Comparison of ENCODE assay signal across 1 cellular context in genomic region chr19:6752257-6753177, GRCh38.
TF ChIP-seq lines count a peak whose summit lies in the region.

No MANE protein-coding gene starts in this region.

TF ChIP-seq in HepG2, 621 proteins besides CTCF, POLR2A, EP300 and RAD21 (continued from another document and continues in another):
- TF ChIP-seq ZXDC (CRISPR knock-in tag; IDR thresholded peaks at IDR 0.05) (no peak), ZFP36L2 (CRISPR knock-in tag; IDR thresholded peaks at IDR 0.05) (peak; percentile 64; the same call in 1 of the 2 replicates), RFX1 (IDR thresholded peaks at IDR 0.05) (no peak), ZNF619 (CRISPR knock-in tag; IDR thresholded peaks at IDR 0.05) (peak; percentile 41; the same call in 1 of the 2 replicates), JUNB (CRISPR knock-in tag; IDR thresholded peaks at IDR 0.05; ENCODE audit: borderline replicate concordance) (no peak), ZNF296 (CRISPR knock-in tag; conservative IDR thresholded peaks at IDR 0.05) (no peak), TRAFD1 (CRISPR knock-in tag; IDR thresholded peaks at IDR 0.05; ENCODE audit: borderline replicate concordance) (no peak), MEIS1 (CRISPR knock-in tag; IDR thresholded peaks at IDR 0.05; ENCODE audit: borderline replicate concordance) (no peak; the same call in 1 of the 2 replicates), ZNF629 (CRISPR knock-in tag; conservative IDR thresholded peaks at IDR 0.05) (no peak), REXO4 (CRISPR knock-in tag; IDR thresholded peaks at IDR 0.05; ENCODE audit: borderline replicate concordance) (no peak), HDAC1 (CRISPR knock-in tag; IDR thresholded peaks at IDR 0.05) (peak; percentile 71), ZBTB42 (CRISPR knock-in tag; IDR thresholded peaks at IDR 0.05) (0 out of 2 replicates have a peak, but pooled peaks have one; percentile 44), SYNCRIP (IDR thresholded peaks at IDR 0.05; ENCODE audit: insufficient read depth, low read depth, low read length) (no peak), ZFY (CRISPR knock-in tag; IDR thresholded peaks at IDR 0.05) (peak; percentile 83), ZNF225 (CRISPR knock-in tag; IDR thresholded peaks at IDR 0.05) (peak; percentile 79; the same call in 1 of the 2 replicates), RFX3 (CRISPR knock-in tag; IDR thresholded peaks at IDR 0.05) (no peak), MAFF (IDR thresholded peaks at IDR 0.05; ENCODE audit: low read depth, low read length) (no peak), TFDP1 (CRISPR knock-in tag; IDR thresholded peaks at IDR 0.05; ENCODE audit: borderline replicate concordance) (peak; percentile 76; the same call in 1 of the 2 replicates), THAP7 (CRISPR knock-in tag; IDR thresholded peaks at IDR 0.05) (no peak; the same call in 1 of the 2 replicates), CENPT (CRISPR knock-in tag; IDR thresholded peaks at IDR 0.05; ENCODE audit: low read depth) (no peak), ZFP62 (CRISPR knock-in tag; IDR thresholded peaks at IDR 0.05) (no peak), ISL2 (CRISPR knock-in tag; IDR thresholded peaks at IDR 0.05) (no peak), ZNF790 (CRISPR knock-in tag; IDR thresholded peaks at IDR 0.05; ENCODE audit: borderline replicate concordance) (peak; percentile 35; the same call in 1 of the 2 replicates), ELF3 (CRISPR knock-in tag; IDR thresholded peaks at IDR 0.05) (no peak), ZHX1 (CRISPR knock-in tag; IDR thresholded peaks at IDR 0.05; ENCODE audit: low read depth) (peak; percentile 61; the same call in 1 of the 2 replicates), ZNF275 (CRISPR knock-in tag; IDR thresholded peaks at IDR 0.05; ENCODE audit: borderline replicate concordance) (no peak; the same call in 1 of the 2 replicates), TEAD2 (CRISPR knock-in tag; IDR thresholded peaks at IDR 0.05) (no peak), NFE2L1 (CRISPR knock-in tag; IDR thresholded peaks at IDR 0.05; ENCODE audit: borderline replicate concordance) (no peak; the same call in 1 of the 2 replicates), BRCA1 (CRISPR knock-in tag; IDR thresholded peaks at IDR 0.05) (no peak), SSRP1 (CRISPR knock-in tag; IDR thresholded peaks at IDR 0.05) (no peak), HNRNPL (IDR thresholded peaks at IDR 0.05; ENCODE audit: low read depth, low read length) (0 out of 2 replicates have a peak, but pooled peaks have one; percentile 44), AHDC1 (CRISPR knock-in tag; IDR thresholded peaks at IDR 0.05; ENCODE audit: borderline replicate concordance) (no peak), ZNF841 (CRISPR knock-in tag; IDR thresholded peaks at IDR 0.05; ENCODE audit: borderline replicate concordance) (no peak), PHF5A (CRISPR knock-in tag; IDR thresholded peaks at IDR 0.05; ENCODE audit: low read depth, unreplicated experiment) (no peak), ZNF121 (CRISPR knock-in tag; IDR thresholded peaks at IDR 0.05) (peak; percentile 24; the same call in 1 of the 2 replicates), KDM4B (CRISPR knock-in tag; IDR thresholded peaks at IDR 0.05) (no peak), KLF9 (CRISPR knock-in tag; IDR thresholded peaks at IDR 0.05; ENCODE audit: low read depth) (no peak), ZNF430 (CRISPR knock-in tag; IDR thresholded peaks at IDR 0.05) (peak; percentile 27; the same call in 1 of the 2 replicates), ZNF770 (CRISPR knock-in tag; IDR thresholded peaks at IDR 0.05) (peak; percentile 99), TRIM22 (IDR thresholded peaks at IDR 0.05) (no peak), BCL6 (CRISPR knock-in tag; IDR thresholded peaks at IDR 0.05) (0 out of 2 replicates have a peak, but pooled peaks have one; percentile 17), RORA (CRISPR knock-in tag; IDR thresholded peaks at IDR 0.05) (no peak), ZNF431 (CRISPR knock-in tag; IDR thresholded peaks at IDR 0.05; ENCODE audit: borderline replicate concordance, low read depth) (no peak), ZNF777 (CRISPR knock-in tag; IDR thresholded peaks at IDR 0.05) (no peak; the same call in 1 of the 2 replicates), AKAP8 (CRISPR knock-in tag; IDR thresholded peaks at IDR 0.05) (no peak; the same call in 1 of the 2 replicates), ZKSCAN8 (CRISPR knock-in tag; IDR thresholded peaks at IDR 0.05; ENCODE audit: borderline replicate concordance) (no peak)
